In the genomic region with DNA sequence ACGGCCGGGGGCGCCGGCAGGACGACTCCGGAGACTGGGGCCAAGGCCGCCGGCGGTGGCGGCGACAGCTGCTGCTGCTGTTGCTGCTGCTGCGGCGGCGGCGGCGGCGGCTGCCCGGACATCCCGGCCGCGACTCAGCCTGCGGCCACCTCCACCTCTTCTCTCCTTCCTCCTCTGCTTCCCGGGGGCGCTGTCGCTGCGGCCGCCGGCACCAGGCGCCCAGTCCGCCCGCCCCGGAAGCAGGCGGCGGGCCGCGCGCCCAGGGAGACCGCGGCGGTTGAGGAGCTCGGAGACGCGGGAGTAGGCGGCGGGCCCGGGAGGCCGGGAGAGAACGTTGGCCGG, we compare ENCODE assay signal across 1 cellular context.
TF ChIP-seq lines count a peak whose summit lies in the region.

No MANE protein-coding gene starts in this region.

TF ChIP-seq in K562, 482 proteins besides CTCF, POLR2A, EP300 and RAD21 (continued from another document and continues in another):
- TF ChIP-seq, protein P1, sequence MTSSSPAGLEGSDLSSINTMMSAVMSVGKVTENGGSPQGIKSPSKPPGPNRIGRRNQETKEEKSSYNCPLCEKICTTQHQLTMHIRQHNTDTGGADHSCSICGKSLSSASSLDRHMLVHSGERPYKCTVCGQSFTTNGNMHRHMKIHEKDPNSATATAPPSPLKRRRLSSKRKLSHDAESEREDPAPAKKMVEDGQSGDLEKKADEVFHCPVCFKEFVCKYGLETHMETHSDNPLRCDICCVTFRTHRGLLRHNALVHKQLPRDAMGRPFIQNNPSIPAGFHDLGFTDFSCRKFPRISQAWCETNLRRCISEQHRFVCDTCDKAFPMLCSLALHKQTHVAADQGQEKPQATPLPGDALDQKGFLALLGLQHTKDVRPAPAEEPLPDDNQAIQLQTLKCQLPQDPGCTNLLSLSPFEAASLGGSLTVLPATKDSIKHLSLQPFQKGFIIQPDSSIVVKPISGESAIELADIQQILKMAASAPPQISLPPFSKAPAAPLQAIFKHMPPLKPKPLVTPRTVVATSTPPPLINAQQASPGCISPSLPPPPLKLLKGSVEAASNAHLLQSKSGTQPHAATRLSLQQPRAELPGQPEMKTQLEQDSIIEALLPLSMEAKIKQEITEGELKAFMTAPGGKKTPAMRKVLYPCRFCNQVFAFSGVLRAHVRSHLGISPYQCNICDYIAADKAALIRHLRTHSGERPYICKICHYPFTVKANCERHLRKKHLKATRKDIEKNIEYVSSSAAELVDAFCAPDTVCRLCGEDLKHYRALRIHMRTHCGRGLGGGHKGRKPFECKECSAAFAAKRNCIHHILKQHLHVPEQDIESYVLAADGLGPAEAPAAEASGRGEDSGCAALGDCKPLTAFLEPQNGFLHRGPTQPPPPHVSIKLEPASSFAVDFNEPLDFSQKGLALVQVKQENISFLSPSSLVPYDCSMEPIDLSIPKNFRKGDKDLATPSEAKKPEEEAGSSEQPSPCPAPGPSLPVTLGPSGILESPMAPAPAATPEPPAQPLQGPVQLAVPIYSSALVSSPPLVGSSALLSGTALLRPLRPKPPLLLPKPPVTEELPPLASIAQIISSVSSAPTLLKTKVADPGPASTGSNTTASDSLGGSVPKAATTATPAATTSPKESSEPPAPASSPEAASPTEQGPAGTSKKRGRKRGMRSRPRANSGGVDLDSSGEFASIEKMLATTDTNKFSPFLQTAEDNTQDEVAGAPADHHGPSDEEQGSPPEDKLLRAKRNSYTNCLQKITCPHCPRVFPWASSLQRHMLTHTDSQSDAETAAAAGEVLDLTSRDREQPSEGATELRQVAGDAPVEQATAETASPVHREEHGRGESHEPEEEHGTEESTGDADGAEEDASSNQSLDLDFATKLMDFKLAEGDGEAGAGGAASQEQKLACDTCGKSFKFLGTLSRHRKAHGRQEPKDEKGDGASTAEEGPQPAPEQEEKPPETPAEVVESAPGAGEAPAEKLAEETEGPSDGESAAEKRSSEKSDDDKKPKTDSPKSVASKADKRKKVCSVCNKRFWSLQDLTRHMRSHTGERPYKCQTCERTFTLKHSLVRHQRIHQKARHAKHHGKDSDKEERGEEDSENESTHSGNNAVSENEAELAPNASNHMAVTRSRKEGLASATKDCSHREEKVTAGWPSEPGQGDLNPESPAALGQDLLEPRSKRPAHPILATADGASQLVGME (CRISPR knock-in tag; IDR thresholded peaks at IDR 0.05) = peak; percentile 56; the same call in 1 of the 2 replicates
- TF ChIP-seq, protein P2, sequence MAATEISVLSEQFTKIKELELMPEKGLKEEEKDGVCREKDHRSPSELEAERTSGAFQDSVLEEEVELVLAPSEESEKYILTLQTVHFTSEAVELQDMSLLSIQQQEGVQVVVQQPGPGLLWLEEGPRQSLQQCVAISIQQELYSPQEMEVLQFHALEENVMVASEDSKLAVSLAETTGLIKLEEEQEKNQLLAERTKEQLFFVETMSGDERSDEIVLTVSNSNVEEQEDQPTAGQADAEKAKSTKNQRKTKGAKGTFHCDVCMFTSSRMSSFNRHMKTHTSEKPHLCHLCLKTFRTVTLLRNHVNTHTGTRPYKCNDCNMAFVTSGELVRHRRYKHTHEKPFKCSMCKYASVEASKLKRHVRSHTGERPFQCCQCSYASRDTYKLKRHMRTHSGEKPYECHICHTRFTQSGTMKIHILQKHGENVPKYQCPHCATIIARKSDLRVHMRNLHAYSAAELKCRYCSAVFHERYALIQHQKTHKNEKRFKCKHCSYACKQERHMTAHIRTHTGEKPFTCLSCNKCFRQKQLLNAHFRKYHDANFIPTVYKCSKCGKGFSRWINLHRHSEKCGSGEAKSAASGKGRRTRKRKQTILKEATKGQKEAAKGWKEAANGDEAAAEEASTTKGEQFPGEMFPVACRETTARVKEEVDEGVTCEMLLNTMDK (IDR thresholded peaks at IDR 0.05; ENCODE audit: borderline replicate concordance, insufficient read depth, low read depth, low read length, poor library complexity, severe bottlenecking) = peak; percentile 90
- TF ChIP-seq E2F3 (CRISPR knock-in tag; IDR thresholded peaks at IDR 0.05) (0 out of 2 replicates have a peak, but pooled peaks have one; percentile 37), GATAD2B (IDR thresholded peaks at IDR 0.05; ENCODE audit: borderline replicate concordance) (peak; percentile 75; the same call in 1 of the 2 replicates), ZNF77 (CRISPR knock-in tag; IDR thresholded peaks at IDR 0.05) (no peak), RBFOX2 (IDR thresholded peaks at IDR 0.05; ENCODE audit: low read depth, low read length) (peak; percentile 80), GABPA (tag; conservative IDR thresholded peaks at IDR 0.05; ENCODE audit: low read depth) (peak; percentile 90), HMG20A (CRISPR knock-in tag; conservative IDR thresholded peaks at IDR 0.05) (no peak), NFE2L1 (tag; IDR thresholded peaks at IDR 0.05; ENCODE audit: borderline replicate concordance, low read depth) (no peak), BDP1 (IDR thresholded peaks at IDR 0.05; ENCODE audit: insufficient read depth, insufficient read length) (no peak), HOXB6 (CRISPR knock-in tag; IDR thresholded peaks at IDR 0.05; ENCODE audit: borderline replicate concordance) (no peak), HCFC1 (IDR thresholded peaks at IDR 0.05; ENCODE audit: low read depth, low read length) (peak; percentile 50), XRCC5 (IDR thresholded peaks at IDR 0.05; ENCODE audit: low read depth, low read length) (no peak), ARNT (IDR thresholded peaks at IDR 0.05) (no peak), CHD1 (IDR thresholded peaks at IDR 0.05; ENCODE audit: low read length) (no peak), NCOR1 (IDR thresholded peaks at IDR 0.05) (no peak), KDM5B (IDR thresholded peaks at IDR 0.05; ENCODE audit: insufficient replicate concordance, low read depth, low read length) (no peak), ELF2 (CRISPR knock-in tag; IDR thresholded peaks at IDR 0.05) (peak; percentile 71; the same call in 1 of the 2 replicates), CXXC5 (CRISPR knock-in tag; IDR thresholded peaks at IDR 0.05) (no peak; the same call in 1 of the 2 replicates), ZNF124 (CRISPR knock-in tag; IDR thresholded peaks at IDR 0.05) (no peak), RBM22 (IDR thresholded peaks at IDR 0.05; ENCODE audit: low read depth, low read length, poor library complexity, severe bottlenecking) (no peak), CREBBP (IDR thresholded peaks at IDR 0.05; ENCODE audit: low read depth, low read length) (no peak), TARDBP (IDR thresholded peaks at IDR 0.05) (no peak), SMC3 (conservative IDR thresholded peaks at IDR 0.05; ENCODE audit: insufficient read depth, low read depth, low read length) (0 out of 2 replicates have a peak, but pooled peaks have one; percentile 12), POLR2B (IDR thresholded peaks at IDR 0.05; ENCODE audit: low read depth, partially characterized antibody) (no peak), NBN (IDR thresholded peaks at IDR 0.05; ENCODE audit: low read depth) (no peak), RFX1 (IDR thresholded peaks at IDR 0.05) (no peak), LARP7 (IDR thresholded peaks at IDR 0.05) (no peak), PURB (CRISPR knock-in tag; IDR thresholded peaks at IDR 0.05; ENCODE audit: low read depth) (no peak), SIN3B (IDR thresholded peaks at IDR 0.05; ENCODE audit: low read depth) (peak; percentile 54), SLC30A9 (CRISPR knock-in tag; IDR thresholded peaks at IDR 0.05) (no peak), KAT7 (CRISPR knock-in tag; IDR thresholded peaks at IDR 0.05; ENCODE audit: borderline replicate concordance) (no peak), RBM17 (IDR thresholded peaks at IDR 0.05; ENCODE audit: borderline replicate concordance, low read depth, low read length) (no peak), CHD2 (IDR thresholded peaks at IDR 0.05; ENCODE audit: low read depth, low read length) (no peak), ATF7 (IDR thresholded peaks at IDR 0.05) (no peak), SP1 (CRISPR knock-in tag; IDR thresholded peaks at IDR 0.05) (no peak), MYBL2 (IDR thresholded peaks at IDR 0.05; ENCODE audit: low read depth) (no peak), MYBL2 (CRISPR knock-in tag; IDR thresholded peaks at IDR 0.05; ENCODE audit: borderline replicate concordance) (no peak), SETDB1 (IDR thresholded peaks at IDR 0.05; ENCODE audit: low read length) (no peak), ZNF561 (CRISPR knock-in tag; conservative IDR thresholded peaks at IDR 0.05) (no peak), ETV5 (CRISPR knock-in tag; IDR thresholded peaks at IDR 0.05; ENCODE audit: low read depth) (peak; percentile 21; the same call in 1 of the 2 replicates), ZNF165 (CRISPR knock-in tag; IDR thresholded peaks at IDR 0.05; ENCODE audit: borderline replicate concordance) (no peak), ZNF121 (CRISPR knock-in tag; conservative IDR thresholded peaks at IDR 0.05) (no peak), EGR1 (conservative IDR thresholded peaks at IDR 0.05) (no peak), NFE2 (IDR thresholded peaks at IDR 0.05; ENCODE audit: low read depth) (no peak), ZNF644 (tag; IDR thresholded peaks at IDR 0.05; ENCODE audit: low read depth) (no peak), ZNF282 (CRISPR knock-in tag; IDR thresholded peaks at IDR 0.05) (no peak), BCL6 (CRISPR knock-in tag; IDR thresholded peaks at IDR 0.05) (no peak)
- TF ChIP-seq, protein P3, sequence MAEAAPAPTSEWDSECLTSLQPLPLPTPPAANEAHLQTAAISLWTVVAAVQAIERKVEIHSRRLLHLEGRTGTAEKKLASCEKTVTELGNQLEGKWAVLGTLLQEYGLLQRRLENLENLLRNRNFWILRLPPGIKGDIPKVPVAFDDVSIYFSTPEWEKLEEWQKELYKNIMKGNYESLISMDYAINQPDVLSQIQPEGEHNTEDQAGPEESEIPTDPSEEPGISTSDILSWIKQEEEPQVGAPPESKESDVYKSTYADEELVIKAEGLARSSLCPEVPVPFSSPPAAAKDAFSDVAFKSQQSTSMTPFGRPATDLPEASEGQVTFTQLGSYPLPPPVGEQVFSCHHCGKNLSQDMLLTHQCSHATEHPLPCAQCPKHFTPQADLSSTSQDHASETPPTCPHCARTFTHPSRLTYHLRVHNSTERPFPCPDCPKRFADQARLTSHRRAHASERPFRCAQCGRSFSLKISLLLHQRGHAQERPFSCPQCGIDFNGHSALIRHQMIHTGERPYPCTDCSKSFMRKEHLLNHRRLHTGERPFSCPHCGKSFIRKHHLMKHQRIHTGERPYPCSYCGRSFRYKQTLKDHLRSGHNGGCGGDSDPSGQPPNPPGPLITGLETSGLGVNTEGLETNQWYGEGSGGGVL (CRISPR knock-in tag; IDR thresholded peaks at IDR 0.05) = no peak
- TF ChIP-seq, protein P4, sequence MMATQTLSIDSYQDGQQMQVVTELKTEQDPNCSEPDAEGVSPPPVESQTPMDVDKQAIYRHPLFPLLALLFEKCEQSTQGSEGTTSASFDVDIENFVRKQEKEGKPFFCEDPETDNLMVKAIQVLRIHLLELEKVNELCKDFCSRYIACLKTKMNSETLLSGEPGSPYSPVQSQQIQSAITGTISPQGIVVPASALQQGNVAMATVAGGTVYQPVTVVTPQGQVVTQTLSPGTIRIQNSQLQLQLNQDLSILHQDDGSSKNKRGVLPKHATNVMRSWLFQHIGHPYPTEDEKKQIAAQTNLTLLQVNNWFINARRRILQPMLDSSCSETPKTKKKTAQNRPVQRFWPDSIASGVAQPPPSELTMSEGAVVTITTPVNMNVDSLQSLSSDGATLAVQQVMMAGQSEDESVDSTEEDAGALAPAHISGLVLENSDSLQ (IDR thresholded peaks at IDR 0.05) = no peak
- TF ChIP-seq, protein P5, sequence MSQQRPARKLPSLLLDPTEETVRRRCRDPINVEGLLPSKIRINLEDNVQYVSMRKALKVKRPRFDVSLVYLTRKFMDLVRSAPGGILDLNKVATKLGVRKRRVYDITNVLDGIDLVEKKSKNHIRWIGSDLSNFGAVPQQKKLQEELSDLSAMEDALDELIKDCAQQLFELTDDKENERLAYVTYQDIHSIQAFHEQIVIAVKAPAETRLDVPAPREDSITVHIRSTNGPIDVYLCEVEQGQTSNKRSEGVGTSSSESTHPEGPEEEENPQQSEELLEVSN (IDR thresholded peaks at IDR 0.05; ENCODE audit: borderline replicate concordance in 1 of 2, extremely low read depth in 1 of 2, insufficient read depth in 1 of 2, insufficient read length in 1 of 2, low read depth in 1 of 2, low read length in 1 of 2, poor library complexity in 1 of 2, severe bottlenecking in 1 of 2) = no peak
- TF ChIP-seq, protein P6, sequence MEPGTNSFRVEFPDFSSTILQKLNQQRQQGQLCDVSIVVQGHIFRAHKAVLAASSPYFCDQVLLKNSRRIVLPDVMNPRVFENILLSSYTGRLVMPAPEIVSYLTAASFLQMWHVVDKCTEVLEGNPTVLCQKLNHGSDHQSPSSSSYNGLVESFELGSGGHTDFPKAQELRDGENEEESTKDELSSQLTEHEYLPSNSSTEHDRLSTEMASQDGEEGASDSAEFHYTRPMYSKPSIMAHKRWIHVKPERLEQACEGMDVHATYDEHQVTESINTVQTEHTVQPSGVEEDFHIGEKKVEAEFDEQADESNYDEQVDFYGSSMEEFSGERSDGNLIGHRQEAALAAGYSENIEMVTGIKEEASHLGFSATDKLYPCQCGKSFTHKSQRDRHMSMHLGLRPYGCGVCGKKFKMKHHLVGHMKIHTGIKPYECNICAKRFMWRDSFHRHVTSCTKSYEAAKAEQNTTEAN (CRISPR knock-in tag; IDR thresholded peaks at IDR 0.05) = no peak
- TF ChIP-seq, protein P7, sequence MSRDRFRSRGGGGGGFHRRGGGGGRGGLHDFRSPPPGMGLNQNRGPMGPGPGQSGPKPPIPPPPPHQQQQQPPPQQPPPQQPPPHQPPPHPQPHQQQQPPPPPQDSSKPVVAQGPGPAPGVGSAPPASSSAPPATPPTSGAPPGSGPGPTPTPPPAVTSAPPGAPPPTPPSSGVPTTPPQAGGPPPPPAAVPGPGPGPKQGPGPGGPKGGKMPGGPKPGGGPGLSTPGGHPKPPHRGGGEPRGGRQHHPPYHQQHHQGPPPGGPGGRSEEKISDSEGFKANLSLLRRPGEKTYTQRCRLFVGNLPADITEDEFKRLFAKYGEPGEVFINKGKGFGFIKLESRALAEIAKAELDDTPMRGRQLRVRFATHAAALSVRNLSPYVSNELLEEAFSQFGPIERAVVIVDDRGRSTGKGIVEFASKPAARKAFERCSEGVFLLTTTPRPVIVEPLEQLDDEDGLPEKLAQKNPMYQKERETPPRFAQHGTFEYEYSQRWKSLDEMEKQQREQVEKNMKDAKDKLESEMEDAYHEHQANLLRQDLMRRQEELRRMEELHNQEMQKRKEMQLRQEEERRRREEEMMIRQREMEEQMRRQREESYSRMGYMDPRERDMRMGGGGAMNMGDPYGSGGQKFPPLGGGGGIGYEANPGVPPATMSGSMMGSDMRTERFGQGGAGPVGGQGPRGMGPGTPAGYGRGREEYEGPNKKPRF (IDR thresholded peaks at IDR 0.05; ENCODE audit: low read depth, low read length) = no peak
- TF ChIP-seq, protein P8, sequence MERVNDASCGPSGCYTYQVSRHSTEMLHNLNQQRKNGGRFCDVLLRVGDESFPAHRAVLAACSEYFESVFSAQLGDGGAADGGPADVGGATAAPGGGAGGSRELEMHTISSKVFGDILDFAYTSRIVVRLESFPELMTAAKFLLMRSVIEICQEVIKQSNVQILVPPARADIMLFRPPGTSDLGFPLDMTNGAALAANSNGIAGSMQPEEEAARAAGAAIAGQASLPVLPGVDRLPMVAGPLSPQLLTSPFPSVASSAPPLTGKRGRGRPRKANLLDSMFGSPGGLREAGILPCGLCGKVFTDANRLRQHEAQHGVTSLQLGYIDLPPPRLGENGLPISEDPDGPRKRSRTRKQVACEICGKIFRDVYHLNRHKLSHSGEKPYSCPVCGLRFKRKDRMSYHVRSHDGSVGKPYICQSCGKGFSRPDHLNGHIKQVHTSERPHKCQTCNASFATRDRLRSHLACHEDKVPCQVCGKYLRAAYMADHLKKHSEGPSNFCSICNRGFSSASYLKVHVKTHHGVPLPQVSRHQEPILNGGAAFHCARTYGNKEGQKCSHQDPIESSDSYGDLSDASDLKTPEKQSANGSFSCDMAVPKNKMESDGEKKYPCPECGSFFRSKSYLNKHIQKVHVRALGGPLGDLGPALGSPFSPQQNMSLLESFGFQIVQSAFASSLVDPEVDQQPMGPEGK (CRISPR knock-in tag; IDR thresholded peaks at IDR 0.05; ENCODE audit: borderline replicate concordance) = no peak
